Comparison of ENCODE assay signal across 31 cellular contexts in genomic region chr10:133298466-133298865, GRCh38. TPM values are rescaled to one million over a fixed set of nuclear protein-coding genes. Genes with fewer than 3 reads are reported as not detected.
DNase-seq lines count a peak whose midpoint lies in the region; ATAC-seq, FAIRE-seq and TF ChIP-seq lines count a peak whose summit lies in the region.
"Had no signal": no experiment of that assay in that cellular context is flagged by ENCODE, and none has a peak within 500 bp of the region (broad histone marks: within the 10 kb centered on the region; RNA-seq: fewer than 3 reads in every experiment).

No MANE protein-coding gene starts in this region.

- BruUV-seq in HepG2 (replicated peaks; lab: Mats Ljungman, UMichigan), result no TSS peak

- TF ChIP-seq EP300 in HepG2 (IDR thresholded peaks at IDR 0.05; ENCODE audit: low read depth in 2 of 2, low read length in 2 of 2), result no peak
- no peak for TF ChIP-seq EP300 in HepG2 (CRISPR knock-in tag; IDR thresholded peaks at IDR 0.05; ENCODE audit: borderline replicate concordance)

- TF ChIP-seq POLR2A in HepG2 (IDR thresholded peaks at IDR 0.05; ENCODE audit: insufficient read depth in 1 of 2, low read depth in 2 of 2, low read length in 2 of 2), result no peak
- no peak for TF ChIP-seq POLR2A in right lobe of liver (IDR thresholded peaks at IDR 0.05)

- peaks cover 0 to 5% of the 10 kb centered on the region in 2 donors for H3K4me1 ChIP-seq in right atrium auricular region
- H3K4me1 ChIP-seq in HepG2 (ENCODE audit: insufficient read depth, low read length), result no peaks in the 10 kb centered on the region
- H3K4me1 ChIP-seq in right lobe of liver, result no peaks in the 10 kb centered on the region
- H3K4me1 ChIP-seq in kidney (ENCODE audit: control insufficient read depth in 1 of 2, insufficient read depth in 1 of 2, low read depth in 1 of 2, low read length in 2 of 2), result no peaks in the 10 kb centered on the region
- H3K4me1 ChIP-seq: BE2C, BLaER1 had no signal

- H4K20me1 ChIP-seq in HepG2 (ENCODE audit: insufficient read depth, low read length), result no peaks in the 10 kb centered on the region

- H3K79me2 ChIP-seq in HepG2 (ENCODE audit: insufficient read depth, low read length), result peaks cover under 1% of the 10 kb centered on the region

- H2AFZ ChIP-seq in HepG2 (ENCODE audit: low read length), result no peak overlapping the region

- H3K4me2 ChIP-seq in HepG2 (ENCODE audit: low read depth, low read length), result no peak overlapping the region
- H3K4me2 ChIP-seq: BLaER1 had no signal

- CTCF ChIA-PET in HepG2 (lab: Yijun Ruan, JAX; ENCODE audit: low intra/inter-chr PET ratio, low total read pairs), result no interaction called here

- H3K27ac ChIP-seq in right atrium auricular region, result no peak overlapping the region
- H3K27ac ChIP-seq in HepG2 (ENCODE audit: extremely low read length, insufficient read depth, low read length), result no peak overlapping the region
- no peak overlapping the region for H3K27ac ChIP-seq in right lobe of liver
- H3K27ac ChIP-seq in kidney (ENCODE audit: low read depth in 2 of 2, low read length in 2 of 2), result no peak overlapping the region
- H3K27ac ChIP-seq: BLaER1 had no signal

- H3K9ac ChIP-seq in HepG2 (ENCODE audit: insufficient read depth, low read depth, low read length) (no peak overlapping the region), kidney (ENCODE audit: low read length in 2 of 2) (no peak overlapping the region)
- H3K9ac ChIP-seq: BLaER1 had no signal

- intact Hi-C loops in Right ventricle myocardium superior (cut with DNase I), result no loop called here
- intact Hi-C loops in HepG2 (cut with micrococcal nuclease; ENCODE audit: unreplicated experiment), result no loop called here
- intact Hi-C loops in right lobe of liver (cut with DNase I), result no loop called here
- intact Hi-C loops in kidney (cut with DNase I), result no loop called here

- DNase-seq in Right ventricle myocardium superior (peak; percentile 27), right atrium auricular region (ENCODE audit: low spot score) (no peak), HepG2 (ENCODE audit: low spot score) (no peak), right lobe of liver (no peak), kidney (peak; percentile 47), germinal center (ENCODE audit: low spot score) (no peak)
- DNase-seq in activated T-cell treated with anti-CD3 and anti-CD28 coated beads, Interleukin-2, amount 50 U/mL, for 1 hour, result no peak
- DNase-seq: 8988T; ACHN; BE2C; C1 segment of cervical spinal cord; CD4-positive, alpha-beta memory T cell; CD4-positive, CD25-positive, alpha-beta regulatory T cell; CD8-positive, alpha-beta memory T cell; COR-L47; DMS 273 treated with DMSO at 0.1 percent for 48 hours; DMS153; DMS53; DMS79; DND-41; EL; GDM1 had no signal

- no peak for TF ChIP-seq CTCF in right atrium auricular region (IDR thresholded peaks at IDR 0.05)
- TF ChIP-seq CTCF in HepG2 (CRISPR knock-in tag; IDR thresholded peaks at IDR 0.05), result no peak
- no peak for TF ChIP-seq CTCF in right lobe of liver (IDR thresholded peaks at IDR 0.05)
- no peak for TF ChIP-seq CTCF in kidney (IDR thresholded peaks at IDR 0.05; ENCODE audit: borderline replicate concordance, extremely low read depth, insufficient read depth)

- POLR2A ChIA-PET in HepG2 (lab: Yijun Ruan, JAX), result no interaction called here

- no peak for FAIRE-seq in HepG2 (lab: Jason Lieb, UNC)
- no peak for FAIRE-seq in kidney (lab: Jason Lieb, UNC)
- FAIRE-seq: A204.1, GM12878, GM12892, GM18507 had no signal

- 100% methylated on average over 7 of the region's 14 CpGs for WGBS in HepG2 (ENCODE audit: low lambda C conversion rate)
- WGBS in right lobe of liver (ENCODE audit: insufficient coverage, low coverage, low lambda C conversion rate, missing lambda C conversion rate), result no CpG with 5 or more reads among the region's 14 CpGs

- in situ Hi-C loops in HepG2 (cut with HindIII; ENCODE audit: extremely low pct_ligation_motif_present, low pct_unique_long_range_greater_than_20kb), result no loop called here

- no peak for ATAC-seq in Right ventricle myocardium superior (ENCODE audit: poor library complexity)
- no peak for ATAC-seq in HepG2
- ATAC-seq in right lobe of liver, result no peak
- ATAC-seq: GM12878 had no signal

- no peak overlapping the region for H3K4me3 ChIP-seq in right atrium auricular region
- no peak overlapping the region for H3K4me3 ChIP-seq in HepG2 (replicated peaks in 1 of 3; ENCODE audit: insufficient read depth in 1 of 3, low read depth in 2 of 3, low read length in 3 of 3)
- H3K4me3 ChIP-seq in right lobe of liver, result no peak overlapping the region
- H3K4me3 ChIP-seq in kidney (ENCODE audit: low read length in 2 of 2), result no peak overlapping the region
- H3K4me3 ChIP-seq: BLaER1, GM12878 had no signal

- no peak for TF ChIP-seq RAD21 in HepG2 (CRISPR knock-in tag; IDR thresholded peaks at IDR 0.05)

- H3K27me3 ChIP-seq in right atrium auricular region (no peaks in the 10 kb centered on the region), HepG2 (ENCODE audit: control insufficient read depth in 1 of 2, insufficient read depth in 2 of 2, low read length in 2 of 2) (no peaks in the 10 kb centered on the region), right lobe of liver (no peaks in the 10 kb centered on the region)
- H3K27me3 ChIP-seq: BE2C, BLaER1 had no signal

- peaks cover 93% of the 10 kb centered on the region for H3K36me3 ChIP-seq in right atrium auricular region
- H3K36me3 ChIP-seq in HepG2 (replicated peaks in 1 of 2; ENCODE audit: control insufficient read depth in 1 of 2, insufficient read depth in 2 of 2, low read length in 2 of 2), result peaks cover 42 to 76% of the 10 kb centered on the region in 2 experiments
- H3K36me3 ChIP-seq in right lobe of liver, result peaks cover 0 to 73% (median 44%) of the 10 kb centered on the region in 4 donors
- H3K36me3 ChIP-seq in kidney (ENCODE audit: control insufficient read depth in 1 of 2, insufficient read depth in 2 of 2, low read length in 2 of 2), result peaks cover 48 to 80% of the 10 kb centered on the region in 2 donors

- no peaks in the 10 kb centered on the region for H3K9me3 ChIP-seq in right atrium auricular region
- no peaks in the 10 kb centered on the region for H3K9me3 ChIP-seq in HepG2 (ENCODE audit: low read length)
- H3K9me3 ChIP-seq in right lobe of liver, result no peaks in the 10 kb centered on the region
- H3K9me3 ChIP-seq in kidney (ENCODE audit: control insufficient read depth in 1 of 2, low read length in 2 of 2), result no peaks in the 10 kb centered on the region
- H3K9me3 ChIP-seq: BE2C, BLaER1 had no signal

RNA-seq across cellular contexts. Expression of gene TUBGCP2, which starts 10.2 kb away (rescaled TPM):
- total RNA-seq in Right ventricle myocardium superior (38.5 TPM), right atrium auricular region (10 to 100 TPM; 22.1 to 30.4 TPM), HepG2 (2016; rRNA removed; fragmentation: Illumina TruSeq; extraction: Trizol) (34.5 and 44.1 TPM in 2 replicates), right lobe of liver (10 to 100 TPM; 19.6 to 30.0 (median 25.6) TPM), kidney (61.4 TPM)
- total RNA-seq in HepG2 (2016; cell fraction: cytosol; rRNA removed; fragmentation: Illumina TruSeq; extraction: Trizol; ENCODE audit: low read depth), result 7.2 and 8.9 TPM in 2 replicates
- 37.9 and 41.1 TPM in 2 replicates for total RNA-seq in HepG2 (2016; cell fraction: insoluble cytoplasmic fraction; rRNA removed; fragmentation: Illumina TruSeq; extraction: Trizol)
- 17.0 and 24.0 TPM in 2 replicates for total RNA-seq in HepG2 (2016; cell fraction: membrane; rRNA removed; fragmentation: Illumina TruSeq; extraction: Trizol)
- 16.5 and 20.7 TPM in 2 replicates for total RNA-seq in HepG2 (2016; cell fraction: nucleus; rRNA removed; fragmentation: Illumina TruSeq; extraction: Trizol)
- polyA plus RNA-seq in HepG2 (2011; rRNA removed) (21.3 and 22.6 TPM in 2 replicates), kidney (ENCODE audit: insufficient read depth, low read depth, low replicate concordance) (93.3 TPM)
- polyA plus RNA-seq in HepG2 (2011; cell fraction: cytosol; rRNA removed), result 14.3 and 19.4 TPM in 2 replicates
- polyA plus RNA-seq in HepG2 (2011; cell fraction: nucleus; rRNA removed), result 51.6 and 62.8 TPM in 2 replicates
- 17.9 and 24.1 TPM in 2 replicates for polyA plus RNA-seq in HepG2 (2012)
- 4.7 and 4.8 TPM in 2 replicates for polyA plus RNA-seq in HepG2 (2016; cell fraction: cytosol; fragmentation: Illumina TruSeq; extraction: Trizol; ENCODE audit: low read depth)
- polyA plus RNA-seq in HepG2 (2016; cell fraction: insoluble cytoplasmic fraction; fragmentation: Illumina TruSeq; extraction: Trizol; ENCODE audit: low read depth), result 34.0 and 36.8 TPM in 2 replicates
- 8.5 and 11.7 TPM in 2 replicates for polyA plus RNA-seq in HepG2 (2016; cell fraction: membrane; fragmentation: Illumina TruSeq; extraction: Trizol; ENCODE audit: low read depth)
- 51.1 and 52.9 TPM in 2 replicates for polyA plus RNA-seq in HepG2 (2016; cell fraction: nucleus; fragmentation: Illumina TruSeq; extraction: Trizol; ENCODE audit: insufficient read depth, low read depth)
- polyA minus RNA-seq in HepG2 (2011; rRNA and poly(A)+ RNA removed; ENCODE audit: low replicate concordance), result 49.0 and 64.6 TPM in 2 replicates
- 16.4 and 17.1 TPM in 2 replicates for polyA minus RNA-seq in HepG2 (2011; cell fraction: cytosol; rRNA and poly(A)+ RNA removed)
- 29.6 and 40.8 TPM in 2 replicates for polyA minus RNA-seq in HepG2 (2011; cell fraction: nucleus; rRNA and poly(A)+ RNA removed)

RNA-seq across cellular contexts. Expression of gene ZNF511, which starts 10.2 kb away (rescaled TPM):
- 44.8 TPM for total RNA-seq in Right ventricle myocardium superior
- total RNA-seq in right atrium auricular region, result 10 to 100 TPM; 28.1 to 31.9 TPM
- total RNA-seq in HepG2 (2016; rRNA removed; fragmentation: Illumina TruSeq; extraction: Trizol), result 53.4 and 66.4 TPM in 2 replicates
- 127 and 151 TPM in 2 replicates for total RNA-seq in HepG2 (2016; cell fraction: cytosol; rRNA removed; fragmentation: Illumina TruSeq; extraction: Trizol; ENCODE audit: low read depth)
- 45.9 and 63.3 TPM in 2 replicates for total RNA-seq in HepG2 (2016; cell fraction: insoluble cytoplasmic fraction; rRNA removed; fragmentation: Illumina TruSeq; extraction: Trizol)
- total RNA-seq in HepG2 (2016; cell fraction: membrane; rRNA removed; fragmentation: Illumina TruSeq; extraction: Trizol), result 118 and 128 TPM in 2 replicates
- total RNA-seq in HepG2 (2016; cell fraction: nucleus; rRNA removed; fragmentation: Illumina TruSeq; extraction: Trizol), result 24.0 and 36.2 TPM in 2 replicates
- 35.6 and 37.0 TPM in 2 replicates for polyA plus RNA-seq in HepG2 (2011; rRNA removed)
- 27.9 and 34.4 TPM in 2 replicates for polyA plus RNA-seq in HepG2 (2011; cell fraction: cytosol; rRNA removed)
- polyA plus RNA-seq in HepG2 (2011; cell fraction: nucleus; rRNA removed), result 40.1 and 48.7 TPM in 2 replicates
- 30.0 and 30.3 TPM in 2 replicates for polyA plus RNA-seq in HepG2 (2012)
- 150 and 156 TPM in 2 replicates for polyA plus RNA-seq in HepG2 (2016; cell fraction: cytosol; fragmentation: Illumina TruSeq; extraction: Trizol; ENCODE audit: low read depth)
- 57.9 and 63.8 TPM in 2 replicates for polyA plus RNA-seq in HepG2 (2016; cell fraction: insoluble cytoplasmic fraction; fragmentation: Illumina TruSeq; extraction: Trizol; ENCODE audit: low read depth)
- polyA plus RNA-seq in HepG2 (2016; cell fraction: membrane; fragmentation: Illumina TruSeq; extraction: Trizol; ENCODE audit: low read depth), result 121 and 129 TPM in 2 replicates
- polyA plus RNA-seq in HepG2 (2016; cell fraction: nucleus; fragmentation: Illumina TruSeq; extraction: Trizol; ENCODE audit: insufficient read depth, low read depth), result 62.1 and 62.9 TPM in 2 replicates
- polyA minus RNA-seq in HepG2 (2011; rRNA and poly(A)+ RNA removed; ENCODE audit: low replicate concordance), result 48.5 and 63.6 TPM in 2 replicates
- polyA minus RNA-seq in HepG2 (2011; cell fraction: cytosol; rRNA and poly(A)+ RNA removed), result 11.6 and 21.1 TPM in 2 replicates
- 13.3 and 16.2 TPM in 2 replicates for polyA minus RNA-seq in HepG2 (2011; cell fraction: nucleus; rRNA and poly(A)+ RNA removed)
- total RNA-seq in right lobe of liver, result 10 to 100 TPM; 17.4 to 30.2 (median 25.9) TPM
- total RNA-seq in kidney, result 35.6 TPM
- polyA plus RNA-seq in kidney (ENCODE audit: insufficient read depth, low read depth, low replicate concordance), result 50.7 TPM

RNA-seq across cellular contexts. Expression of gene ADAM8, which starts 21.8 kb away (rescaled TPM):
- 2.5 TPM for total RNA-seq in Right ventricle myocardium superior
- 1 to 10 TPM in 1 of 2 donors, under 1 TPM in 1; 0.82 to 1.5 TPM for total RNA-seq in right atrium auricular region
- total RNA-seq in HepG2 (2016; rRNA removed; fragmentation: Illumina TruSeq; extraction: Trizol), result 0.07 and 0.93 TPM in 2 replicates
- total RNA-seq in HepG2 (2016; cell fraction: cytosol; rRNA removed; fragmentation: Illumina TruSeq; extraction: Trizol; ENCODE audit: low read depth), result not detected in 2 replicates
- total RNA-seq in HepG2 (2016; cell fraction: insoluble cytoplasmic fraction; rRNA removed; fragmentation: Illumina TruSeq; extraction: Trizol), result 0.37 TPM in 1 of 2 replicates, not detected in the other
- total RNA-seq in HepG2 (2016; cell fraction: membrane; rRNA removed; fragmentation: Illumina TruSeq; extraction: Trizol), result 0.06 TPM in 1 of 2 replicates, not detected in the other
- total RNA-seq in HepG2 (2016; cell fraction: nucleus; rRNA removed; fragmentation: Illumina TruSeq; extraction: Trizol), result 0.34 and 0.50 TPM in 2 replicates
- polyA plus RNA-seq in HepG2 (2011; rRNA removed), result 0.24 and 0.65 TPM in 2 replicates
- 0.04 and 0.11 TPM in 2 replicates for polyA plus RNA-seq in HepG2 (2011; cell fraction: cytosol; rRNA removed)
- polyA plus RNA-seq in HepG2 (2011; cell fraction: nucleus; rRNA removed), result 4.2 and 6.4 TPM in 2 replicates
- 0.08 and 0.77 TPM in 2 replicates for polyA plus RNA-seq in HepG2 (2012)
- not detected in 2 replicates for polyA plus RNA-seq in HepG2 (2016; cell fraction: cytosol; fragmentation: Illumina TruSeq; extraction: Trizol; ENCODE audit: low read depth)
- not detected in 2 replicates for polyA plus RNA-seq in HepG2 (2016; cell fraction: insoluble cytoplasmic fraction; fragmentation: Illumina TruSeq; extraction: Trizol; ENCODE audit: low read depth)
- polyA plus RNA-seq in HepG2 (2016; cell fraction: membrane; fragmentation: Illumina TruSeq; extraction: Trizol; ENCODE audit: low read depth), result 0.06 TPM in 1 of 2 replicates, not detected in the other
- 0.60 and 0.63 TPM in 2 replicates for polyA plus RNA-seq in HepG2 (2016; cell fraction: nucleus; fragmentation: Illumina TruSeq; extraction: Trizol; ENCODE audit: insufficient read depth, low read depth)
- 0.06 and 2.8 TPM in 2 replicates for polyA minus RNA-seq in HepG2 (2011; rRNA and poly(A)+ RNA removed; ENCODE audit: low replicate concordance)
- polyA minus RNA-seq in HepG2 (2011; cell fraction: cytosol; rRNA and poly(A)+ RNA removed), result not detected in 2 replicates
- 1.6 and 1.7 TPM in 2 replicates for polyA minus RNA-seq in HepG2 (2011; cell fraction: nucleus; rRNA and poly(A)+ RNA removed)
- 1 to 10 TPM; 2.6 to 8.8 (median 5.2) TPM for total RNA-seq in right lobe of liver
- 16.6 TPM for total RNA-seq in kidney
- polyA plus RNA-seq in kidney (ENCODE audit: insufficient read depth, low read depth, low replicate concordance), result 3.4 TPM

RNA-seq across cellular contexts. Expression of gene CALY, which starts 38.2 kb away (rescaled TPM):
- total RNA-seq in Right ventricle myocardium superior, result not detected
- total RNA-seq in right atrium auricular region, result under 1 TPM in 1 of 2 donors, not detected in 1; 0.98 TPM
- not detected in 2 replicates for total RNA-seq in HepG2 (2016; rRNA removed; fragmentation: Illumina TruSeq; extraction: Trizol)
- total RNA-seq in HepG2 (2016; cell fraction: cytosol; rRNA removed; fragmentation: Illumina TruSeq; extraction: Trizol; ENCODE audit: low read depth), result not detected in 2 replicates
- total RNA-seq in HepG2 (2016; cell fraction: insoluble cytoplasmic fraction; rRNA removed; fragmentation: Illumina TruSeq; extraction: Trizol), result not detected in 2 replicates
- not detected in 2 replicates for total RNA-seq in HepG2 (2016; cell fraction: membrane; rRNA removed; fragmentation: Illumina TruSeq; extraction: Trizol)
- total RNA-seq in HepG2 (2016; cell fraction: nucleus; rRNA removed; fragmentation: Illumina TruSeq; extraction: Trizol), result not detected in 2 replicates
- polyA plus RNA-seq in HepG2 (2011; rRNA removed), result 0.08 and 0.21 TPM in 2 replicates
- 0.12 and 0.31 TPM in 2 replicates for polyA plus RNA-seq in HepG2 (2011; cell fraction: cytosol; rRNA removed)
- polyA plus RNA-seq in HepG2 (2011; cell fraction: nucleus; rRNA removed), result 0.50 and 0.55 TPM in 2 replicates
- polyA plus RNA-seq in HepG2 (2012), result 0.23 and 0.35 TPM in 2 replicates
- polyA plus RNA-seq in HepG2 (2016; cell fraction: cytosol; fragmentation: Illumina TruSeq; extraction: Trizol; ENCODE audit: low read depth), result not detected in 2 replicates
- not detected in 2 replicates for polyA plus RNA-seq in HepG2 (2016; cell fraction: insoluble cytoplasmic fraction; fragmentation: Illumina TruSeq; extraction: Trizol; ENCODE audit: low read depth)
- polyA plus RNA-seq in HepG2 (2016; cell fraction: membrane; fragmentation: Illumina TruSeq; extraction: Trizol; ENCODE audit: low read depth), result not detected in 2 replicates
- polyA plus RNA-seq in HepG2 (2016; cell fraction: nucleus; fragmentation: Illumina TruSeq; extraction: Trizol; ENCODE audit: insufficient read depth, low read depth), result not detected in 2 replicates
- 0.12 TPM in 1 of 2 replicates, not detected in the other for polyA minus RNA-seq in HepG2 (2011; rRNA and poly(A)+ RNA removed; ENCODE audit: low replicate concordance)
- not detected in 2 replicates for polyA minus RNA-seq in HepG2 (2011; cell fraction: cytosol; rRNA and poly(A)+ RNA removed)
- polyA minus RNA-seq in HepG2 (2011; cell fraction: nucleus; rRNA and poly(A)+ RNA removed), result not detected in 2 replicates
- total RNA-seq in right lobe of liver, result not detected
- total RNA-seq in kidney, result 0.41 TPM
- 0.54 TPM for polyA plus RNA-seq in kidney (ENCODE audit: insufficient read depth, low read depth, low replicate concordance)
- total RNA-seq: A673, Daoy, GM12878 had no signal
- polyA plus RNA-seq: CD14-positive monocyte had no signal

RNA-seq across cellular contexts. Expression of gene PRAP1, which starts 48.7 kb away (rescaled TPM):
- total RNA-seq in Right ventricle myocardium superior, result not detected
- total RNA-seq in right atrium auricular region, result not detected
- total RNA-seq in HepG2 (2016; rRNA removed; fragmentation: Illumina TruSeq; extraction: Trizol), result 22.4 and 48.2 TPM in 2 replicates
- 14.5 and 19.5 TPM in 2 replicates for total RNA-seq in HepG2 (2016; cell fraction: cytosol; rRNA removed; fragmentation: Illumina TruSeq; extraction: Trizol; ENCODE audit: low read depth)
- total RNA-seq in HepG2 (2016; cell fraction: insoluble cytoplasmic fraction; rRNA removed; fragmentation: Illumina TruSeq; extraction: Trizol), result 19.1 and 44.0 TPM in 2 replicates
- 12.8 and 15.9 TPM in 2 replicates for total RNA-seq in HepG2 (2016; cell fraction: membrane; rRNA removed; fragmentation: Illumina TruSeq; extraction: Trizol)
- 39.5 and 48.3 TPM in 2 replicates for total RNA-seq in HepG2 (2016; cell fraction: nucleus; rRNA removed; fragmentation: Illumina TruSeq; extraction: Trizol)
- 20.8 and 26.7 TPM in 2 replicates for polyA plus RNA-seq in HepG2 (2011; rRNA removed)
- polyA plus RNA-seq in HepG2 (2011; cell fraction: cytosol; rRNA removed), result 32.8 and 46.2 TPM in 2 replicates
- 13.6 and 16.7 TPM in 2 replicates for polyA plus RNA-seq in HepG2 (2011; cell fraction: nucleus; rRNA removed)
- 18.3 and 22.2 TPM in 2 replicates for polyA plus RNA-seq in HepG2 (2012)
- 25.2 and 25.3 TPM in 2 replicates for polyA plus RNA-seq in HepG2 (2016; cell fraction: cytosol; fragmentation: Illumina TruSeq; extraction: Trizol; ENCODE audit: low read depth)
- 31.2 and 35.2 TPM in 2 replicates for polyA plus RNA-seq in HepG2 (2016; cell fraction: insoluble cytoplasmic fraction; fragmentation: Illumina TruSeq; extraction: Trizol; ENCODE audit: low read depth)
- 21.3 and 23.0 TPM in 2 replicates for polyA plus RNA-seq in HepG2 (2016; cell fraction: membrane; fragmentation: Illumina TruSeq; extraction: Trizol; ENCODE audit: low read depth)
- polyA plus RNA-seq in HepG2 (2016; cell fraction: nucleus; fragmentation: Illumina TruSeq; extraction: Trizol; ENCODE audit: insufficient read depth, low read depth), result 99.8 and 108 TPM in 2 replicates
- polyA minus RNA-seq in HepG2 (2011; rRNA and poly(A)+ RNA removed; ENCODE audit: low replicate concordance), result 11.2 TPM in 1 of 2 replicates, not detected in the other
- polyA minus RNA-seq in HepG2 (2011; cell fraction: cytosol; rRNA and poly(A)+ RNA removed), result 7.7 and 10.1 TPM in 2 replicates
- 2.6 and 4.7 TPM in 2 replicates for polyA minus RNA-seq in HepG2 (2011; cell fraction: nucleus; rRNA and poly(A)+ RNA removed)
- total RNA-seq in right lobe of liver, result 100 to 1,000 TPM; 177 to 522 (median 298) TPM
- total RNA-seq in kidney, result 1.9 TPM
- polyA plus RNA-seq in kidney (ENCODE audit: insufficient read depth, low read depth, low replicate concordance), result 557 TPM
- total RNA-seq: A673; CD4-positive, alpha-beta memory T cell; CD4-positive, CD25-positive, alpha-beta regulatory T cell; CD8-positive, alpha-beta memory T cell; Daoy; GM12878 had no signal
- polyA plus RNA-seq: AG04450; CD14-positive monocyte; CD4-positive, alpha-beta memory T cell; CD4-positive, CD25-positive, alpha-beta regulatory T cell; CD8-positive, alpha-beta memory T cell had no signal

Comparison
In these comparisons a context has a peak if more than half of its experiments do, and no peak if none do; other contexts are left out.
1. DNase-seq: peak in Right ventricle myocardium superior (single experiment) and kidney (single experiment); none in right atrium auricular region (single experiment), HepG2 (single experiment), right lobe of liver (0 of 3), activated T-cell treated with anti-CD3 and anti-CD28 coated beads, Interleukin-2, amount 50 U/mL, for 1 hour (single experiment) and germinal center (single experiment).